In the genomic region with DNA sequence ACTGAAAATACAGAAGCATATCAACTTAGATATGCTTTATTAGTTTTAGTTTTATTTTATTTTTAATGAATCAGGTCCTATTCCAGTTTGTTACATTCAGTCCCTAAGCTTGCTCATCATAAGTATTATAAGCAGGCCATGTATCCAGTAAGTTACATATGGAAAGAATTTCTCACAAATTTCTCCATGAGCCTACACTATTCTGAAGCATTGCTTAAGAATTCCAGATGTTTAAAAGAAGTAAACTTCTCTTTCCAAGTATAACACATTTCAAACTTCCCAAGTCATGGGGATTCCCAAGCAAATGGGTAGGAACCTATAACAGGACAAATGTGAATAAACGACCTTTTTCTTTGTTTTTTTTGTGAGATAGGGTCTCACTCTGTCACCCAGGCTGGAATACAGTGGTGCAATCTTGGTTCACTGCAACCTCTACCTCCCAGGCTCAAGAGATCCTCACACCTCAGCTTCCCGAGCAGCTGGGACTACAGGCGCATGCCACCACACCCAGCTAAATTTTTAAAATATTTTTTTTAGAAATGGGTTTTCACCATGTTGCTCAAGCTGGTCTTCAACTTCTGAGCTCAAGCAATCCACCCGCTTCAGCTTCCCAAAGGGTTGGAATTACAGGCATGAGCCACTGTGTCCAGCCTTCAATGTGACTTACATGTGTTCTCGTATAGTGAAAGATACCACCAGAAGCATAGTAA, we compare ENCODE assay signal across 21 cellular contexts. TPM values are rescaled to one million over a fixed set of nuclear protein-coding genes. Genes with fewer than 3 reads are reported as not detected.
DNase-seq lines count a peak whose midpoint lies in the region; ATAC-seq and TF ChIP-seq lines count a peak whose summit lies in the region.
"Had no signal": no experiment of that assay in that cellular context is flagged by ENCODE, and none has a peak within 500 bp of the region (broad histone marks: within the 10 kb centered on the region; RNA-seq: fewer than 3 reads in every experiment).

No MANE protein-coding gene starts in this region.

- H3K4me3 ChIP-seq in AG10803 (ENCODE audit: low read length), result no peak overlapping the region
- no peak overlapping the region for H3K4me3 ChIP-seq in trophoblast cell (ENCODE audit: low read depth, low read length)
- H3K4me3 ChIP-seq in body of pancreas, result no peak overlapping the region
- H3K4me3 ChIP-seq: A549, SJCRH30 had no signal

- H3K27ac ChIP-seq in trophoblast cell (ENCODE audit: low read depth, low read length), result no peak overlapping the region
- no peak overlapping the region for H3K27ac ChIP-seq in body of pancreas
- H3K27ac ChIP-seq: A549, SJCRH30 had no signal

- no peaks in the 10 kb centered on the region for H3K79me1 ChIP-seq in trophoblast cell (ENCODE audit: low read length)

- no peak overlapping the region for H2BK12ac ChIP-seq in trophoblast cell (ENCODE audit: low read length)

- H3K18ac ChIP-seq in trophoblast cell (ENCODE audit: low read length), result no peak overlapping the region

- H3K79me2 ChIP-seq in trophoblast cell (ENCODE audit: control insufficient read depth, insufficient read depth, low read length, poor library complexity), result no peaks in the 10 kb centered on the region

- no peak overlapping the region for H3K9ac ChIP-seq in trophoblast cell (ENCODE audit: low read length)

- H3K4ac ChIP-seq in trophoblast cell (ENCODE audit: low read depth, low read length), result no peak overlapping the region

- no peak overlapping the region for H2BK5ac ChIP-seq in trophoblast cell (ENCODE audit: low read depth, low read length, poor library complexity)

- H3K4me1 ChIP-seq in trophoblast cell (ENCODE audit: control insufficient read depth in 1 of 2, insufficient read depth in 2 of 2, low read length in 2 of 2) (no peaks in the 10 kb centered on the region), body of pancreas (no peaks in the 10 kb centered on the region)
- H3K4me1 ChIP-seq: Caco-2 had no signal

- H3K9me3 Mint-ChIP-seq in activated CD4-positive, alpha-beta T cell treated with anti-CD3 and anti-CD28 coated beads, Interleukin-2, amount 10 ng/mL, durations not matched to agents 24 days and 14 days, result no peaks in the 10 kb centered on the region
- H3K9me3 Mint-ChIP-seq: CD4-positive, alpha-beta T cell; HFFc6 had no signal

- no peak for TF ChIP-seq CTCF in AG10803 (conservative IDR thresholded peaks at IDR 0.05; ENCODE audit: low read length)
- no peak for TF ChIP-seq CTCF in body of pancreas (IDR thresholded peaks at IDR 0.05)
- no peak for TF ChIP-seq CTCF in omental fat pad (IDR thresholded peaks at IDR 0.05)

- H3K9me3 ChIP-seq in trophoblast cell (ENCODE audit: insufficient read depth, low read depth, low read length), result no peaks in the 10 kb centered on the region
- H3K9me3 ChIP-seq in body of pancreas, result no peaks in the 10 kb centered on the region
- H3K9me3 ChIP-seq: A549, BE2C, Caco-2, SJCRH30 had no signal

- H3K36me3 ChIP-seq in trophoblast cell (ENCODE audit: control insufficient read depth in 1 of 2, insufficient read depth in 2 of 2, low read length in 2 of 2) (peaks cover 2% of the 10 kb centered on the region in 2 experiments), body of pancreas (replicated peaks in 1 of 2; ENCODE audit: insufficient read depth in 1 of 2, low read depth in 2 of 2) (peaks cover 0 to 13% of the 10 kb centered on the region in 2 donors)

- peak; percentile 63 for DNase-seq in AG10803 (ENCODE audit: low read depth)
- peak; percentile 11 for DNase-seq in HS-5 (ENCODE audit: low read depth)
- peak; percentile 66 for DNase-seq in fibroblast of gingiva (ENCODE audit: low read depth)
- DNase-seq in trophoblast cell, result peak; percentile 75 to 84
- DNase-seq in body of pancreas, result no peak
- DNase-seq in omental fat pad (ENCODE audit: low spot score), result no peak
- DNase-seq in activated CD4-positive, alpha-beta T cell treated with anti-CD3 and anti-CD28 coated beads, Interleukin-2, amount 10 ng/mL, durations not matched to agents 24 days and 14 days, result no peak
- DNase-seq: BE2C; Caco-2; CD4-positive, alpha-beta T cell; GF-D8; HFFc6; MM.1S; NCI-H1092; NCI-H1436 treated with DMSO at 0.1 percent for 48 hours; NCI-H2029; NCI-H345; NCI-H524 treated with DMSO at 0.1 percent for 48 hours; SJCRH30 had no signal

- WGBS in trophoblast cell (ENCODE audit: extremely low coverage, insufficient coverage, insufficient read length), result no CpG with 5 or more reads among the region's 5 CpGs
- 84 to 87% methylated on average over 5 of the region's 5 CpGs for WGBS in body of pancreas, 2 donors

- no peak overlapping the region for H3K23ac ChIP-seq in trophoblast cell (ENCODE audit: low read length)

- no peak for ATAC-seq in GM21529 (IDR thresholded peaks at IDR 0.05; ENCODE audit: unreplicated experiment)
- no peak for ATAC-seq in body of pancreas
- ATAC-seq in omental fat pad (ENCODE audit: low FRiP score), result no peak
- ATAC-seq: A549 had no signal

- H3K14ac ChIP-seq in trophoblast cell (ENCODE audit: low read length), result no peak overlapping the region

- H3K4me1 Mint-ChIP-seq in activated CD4-positive, alpha-beta T cell treated with anti-CD3 and anti-CD28 coated beads, Interleukin-2, amount 10 ng/mL, durations not matched to agents 24 days and 14 days, result no peaks in the 10 kb centered on the region

- intact Hi-C loops in body of pancreas (cut with DNase I), result no loop called here
- intact Hi-C loops in activated CD4-positive, alpha-beta T cell treated with anti-CD3 and anti-CD28 coated beads, Interleukin-2, amount 10 ng/mL, durations not matched to agents 24 days and 14 days (cut with micrococcal nuclease), result no loop called here

- H3K27me3 Mint-ChIP-seq in activated CD4-positive, alpha-beta T cell treated with anti-CD3 and anti-CD28 coated beads, Interleukin-2, amount 10 ng/mL, durations not matched to agents 24 days and 14 days, result no peaks in the 10 kb centered on the region
- H3K27me3 Mint-ChIP-seq: CD4-positive, alpha-beta T cell had no signal

- peaks cover 14% of the 10 kb centered on the region for H3K36me3 Mint-ChIP-seq in activated CD4-positive, alpha-beta T cell treated with anti-CD3 and anti-CD28 coated beads, Interleukin-2, amount 10 ng/mL, durations not matched to agents 24 days and 14 days (ENCODE audit: low read depth)

- H3K4me2 ChIP-seq in trophoblast cell (ENCODE audit: low read length), result no peak overlapping the region
- H3K4me2 ChIP-seq: A549 had no signal

- H2AK5ac ChIP-seq in trophoblast cell (ENCODE audit: low read length), result no peak overlapping the region

- H4K8ac ChIP-seq in trophoblast cell (ENCODE audit: low read depth, low read length), result no peak overlapping the region

- no peak overlapping the region for H4K12ac ChIP-seq in trophoblast cell (ENCODE audit: low read depth, low read length)

- H2BK120ac ChIP-seq in trophoblast cell (ENCODE audit: insufficient read depth, low read length, poor library complexity), result no peak overlapping the region

- no peak overlapping the region for H3K27ac Mint-ChIP-seq in activated CD4-positive, alpha-beta T cell treated with anti-CD3 and anti-CD28 coated beads, Interleukin-2, amount 10 ng/mL, durations not matched to agents 24 days and 14 days
- H3K27ac Mint-ChIP-seq: CD4-positive, alpha-beta T cell; HFFc6 had no signal

- no peaks in the 10 kb centered on the region for H3K27me3 ChIP-seq in trophoblast cell (ENCODE audit: insufficient read depth, low read length)
- H3K27me3 ChIP-seq in body of pancreas, result no peaks in the 10 kb centered on the region
- H3K27me3 ChIP-seq: BE2C, SJCRH30 had no signal

- no peak overlapping the region for H3K4me3 Mint-ChIP-seq in activated CD4-positive, alpha-beta T cell treated with anti-CD3 and anti-CD28 coated beads, Interleukin-2, amount 10 ng/mL, durations not matched to agents 24 days and 14 days
- H3K4me3 Mint-ChIP-seq: CD4-positive, alpha-beta T cell; HFFc6 had no signal

- TF ChIP-seq POLR2A in body of pancreas (IDR thresholded peaks at IDR 0.05), result no peak

- H2AFZ ChIP-seq in trophoblast cell (ENCODE audit: insufficient read depth, low read length, poor library complexity), result no peak overlapping the region

- no peak overlapping the region for H4K91ac ChIP-seq in trophoblast cell (ENCODE audit: low read depth, low read length)

RNA-seq across cellular contexts. Expression of a gene that starts 39.0 kb away (rescaled TPM):
- 10.6 and 11.5 TPM in 2 replicates for polyA plus RNA-seq in trophoblast cell (2013)
- total RNA-seq in body of pancreas (10 to 100 TPM in 1 of 2 donors, 1 to 10 TPM in 1; 9.6 to 22.3 TPM), omental fat pad (10 to 100 TPM; 19.4 to 29.2 (median 28.2) TPM)
- 13.8 and 16.6 TPM in 2 replicates for total RNA-seq in activated CD4-positive, alpha-beta T cell treated with anti-CD3 and anti-CD28 coated beads, Interleukin-2, amount 10 ng/mL, durations not matched to agents 24 days and 14 days

RNA-seq across cellular contexts. Expression of a gene that starts 39.7 kb away (rescaled TPM):
- 120 and 124 TPM in 2 replicates for polyA plus RNA-seq in trophoblast cell (2013)
- total RNA-seq in body of pancreas (10 to 100 TPM; 56.0 to 66.9 TPM), omental fat pad (100 to 1,000 TPM; 131 to 236 (median 159) TPM)
- 241 and 250 TPM in 2 replicates for total RNA-seq in activated CD4-positive, alpha-beta T cell treated with anti-CD3 and anti-CD28 coated beads, Interleukin-2, amount 10 ng/mL, durations not matched to agents 24 days and 14 days

Comparison
In these comparisons a context has a peak if more than half of its experiments do, and no peak if none do; other contexts are left out.
1. DNase-seq: peak in AG10803 (single experiment), HS-5 (single experiment), fibroblast of gingiva (single experiment) and trophoblast cell (2 of 2); none in body of pancreas (0 of 4), omental fat pad (single experiment) and activated CD4-positive, alpha-beta T cell treated with anti-CD3 and anti-CD28 coated beads, Interleukin-2, amount 10 ng/mL, durations not matched to agents 24 days and 14 days (single experiment).